ENCODE assay signal across 8 cellular contexts in the genomic region with DNA sequence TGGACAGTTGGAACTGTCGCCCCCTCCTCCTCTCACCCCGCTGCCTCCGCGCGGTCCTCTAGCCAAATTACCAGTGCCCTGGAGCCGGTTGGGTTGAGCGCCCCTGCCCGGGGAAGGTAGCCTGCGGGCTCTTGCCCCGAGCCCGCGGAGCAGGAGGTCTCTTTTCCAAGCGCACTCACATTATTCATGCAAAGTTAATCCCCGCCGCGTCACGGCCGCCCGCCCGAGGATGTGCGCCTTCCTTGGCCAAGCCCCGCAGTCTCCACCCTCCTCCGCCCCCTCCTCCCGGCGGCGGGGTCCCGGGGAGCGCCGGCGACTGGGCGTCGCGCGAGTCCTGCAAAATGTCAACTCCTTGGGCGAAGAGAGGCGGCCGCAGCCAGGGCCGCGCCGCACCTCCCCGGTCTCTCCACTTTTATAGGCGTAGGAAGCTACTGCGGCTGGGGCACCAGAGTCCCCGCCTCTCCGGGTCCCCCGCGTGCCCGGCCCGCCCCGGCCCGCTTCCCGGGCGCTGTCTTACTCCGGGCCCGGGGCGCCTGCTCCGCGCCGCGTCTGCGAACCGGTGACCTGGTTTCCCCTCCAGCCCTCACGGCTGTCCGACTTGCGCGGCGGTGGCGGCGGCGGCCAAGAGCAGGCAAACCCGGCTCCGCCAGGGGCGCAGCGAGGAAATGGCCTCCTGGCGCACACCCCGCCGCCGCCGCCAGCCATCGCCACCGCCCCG. TPM values are rescaled to one million over a fixed set of nuclear protein-coding genes. Genes with fewer than 3 reads are reported as not detected.
A peak's percentile ranks its signal among the peaks of the same experiment; 100 is the strongest.
DNase-seq lines count a peak whose midpoint lies in the region; ATAC-seq and TF ChIP-seq lines count a peak whose summit lies in the region.

Gene THRB (minus strand): TSS at position 235 of the 718 bp plus-strand sequence.

- TF ChIP-seq CTCF in AG09309 (IDR thresholded peaks at IDR 0.05; ENCODE audit: control insufficient read depth, insufficient read depth, low read depth, low read length, missing control alignments) (peak; percentile 22), MCF 10A (IDR thresholded peaks at IDR 0.05; ENCODE audit: unreplicated experiment) (no peak)

- no peaks in the 10 kb centered on the region for H3K27me3 Mint-ChIP-seq in MCF 10A (ENCODE audit: insufficient read depth, unreplicated experiment)

- no peaks in the 10 kb centered on the region for H3K9me3 Mint-ChIP-seq in MCF 10A (ENCODE audit: unreplicated experiment)

- intact Hi-C loops in MCF 10A (cut with micrococcal nuclease), result loop anchor here (1.0 to 2.0 kb wide), 5 partner anchors 96 to 230 kb away; no protein-coding TSS in a partner anchor

- peaks cover 16% of the 10 kb centered on the region for H3K4me1 Mint-ChIP-seq in MCF 10A (ENCODE audit: insufficient read depth, unreplicated experiment)

- no TSS peak for BruUV-seq in MCF 10A (replicated peaks; lab: Mats Ljungman, UMichigan)

- H3K27ac Mint-ChIP-seq in MCF 10A (ENCODE audit: low read depth, unreplicated experiment), result peak within 1 kb of the TSS; percentile 87

- no peaks in the 10 kb centered on the region for H3K36me3 Mint-ChIP-seq in MCF 10A (ENCODE audit: insufficient read depth, unreplicated experiment)

- H3K9me3 ChIP-seq in iPS-18c (ENCODE audit: control insufficient read depth, insufficient read depth, low read length), result no peaks in the 10 kb centered on the region

- peak within 1 kb of the TSS; percentile 69 for H3K4me3 ChIP-seq in AG09309 (ENCODE audit: control insufficient read depth, low read depth, low read length)
- peak within 1 kb of the TSS; percentile 70 for H3K4me3 ChIP-seq in iPS-18c (ENCODE audit: insufficient read depth, low read depth, low read length)

- DNase-seq in AG09309 (ENCODE audit: low read depth) (no peak), M059J (ENCODE audit: low read depth) (peak; percentile 39), MCF 10A (ENCODE audit: unreplicated experiment) (peak; percentile 60), retina (peak; percentile 92), NCI-H2029 treated with DMSO at 0.1 percent for 48 hours (lab: John Stamatoyannopoulos, UW) (no peak), KG1 (lab: John Stamatoyannopoulos, UW) (no peak)

- CTCF ChIA-PET in MCF 10A (lab: Yijun Ruan, JAX), result interaction anchor here (0.6 to 1.1 kb wide), 5 partner anchors 53 to 407 kb away, joined by 3 read pairs; no protein-coding TSS in a partner anchor

- POLR2A ChIA-PET in MCF 10A (lab: Yijun Ruan, JAX), result interaction anchor here (0.7 to 1.7 kb wide), 9 partner anchors 9 to 578 kb away, joined by 3 to 6 read pairs (median 4); partner anchors contain the start of genes NKIRAS1 and RPL15

- H3K4me3 Mint-ChIP-seq in MCF 10A (ENCODE audit: unreplicated experiment), result peak within 1 kb of the TSS; percentile 94

- ATAC-seq in GM19351 (IDR thresholded peaks at IDR 0.05; ENCODE audit: unreplicated experiment), result peak; percentile 73

RNA-seq across cellular contexts. Expression of gene THRB, which starts in this region (rescaled TPM):
- total RNA-seq in M059J (2014; rRNA removed; shearing (Covaris generic)), result 1.3 and 2.0 TPM in 2 replicates
- total RNA-seq in MCF 10A (2022), result 3.8 and 4.2 TPM in 2 replicates

Comparison
In these comparisons a context has a peak if more than half of its experiments do, and no peak if none do; other contexts are left out.
1. DNase-seq: peak in M059J (single experiment), MCF 10A (single experiment) and retina (single experiment); none in AG09309 (single experiment), NCI-H2029 treated with DMSO at 0.1 percent for 48 hours (single experiment) and KG1 (single experiment).